Comparison of ENCODE assay signal across 5 cellular contexts in genomic region chr12:7926068-7926666, GRCh38. TPM values are rescaled to one million over a fixed set of nuclear protein-coding genes. Genes with fewer than 3 reads are reported as not detected.
"Had no signal": no experiment of that assay in that cellular context is flagged by ENCODE, and none has a peak within 500 bp of the region (broad histone marks: within the 10 kb centered on the region; RNA-seq: fewer than 3 reads in every experiment).

No MANE protein-coding gene starts in this region.

RNA-seq across cellular contexts. Expression of gene SLC2A14, which starts 53.5 kb away (rescaled TPM):
- total RNA-seq: esophagus mucosa, kidney epithelial cell, lung microvascular endothelial cell, stomach had no signal
- polyA plus RNA-seq: heart left ventricle had no signal
